Comparison of ENCODE assay signal across 8 cellular contexts in the genomic region with DNA sequence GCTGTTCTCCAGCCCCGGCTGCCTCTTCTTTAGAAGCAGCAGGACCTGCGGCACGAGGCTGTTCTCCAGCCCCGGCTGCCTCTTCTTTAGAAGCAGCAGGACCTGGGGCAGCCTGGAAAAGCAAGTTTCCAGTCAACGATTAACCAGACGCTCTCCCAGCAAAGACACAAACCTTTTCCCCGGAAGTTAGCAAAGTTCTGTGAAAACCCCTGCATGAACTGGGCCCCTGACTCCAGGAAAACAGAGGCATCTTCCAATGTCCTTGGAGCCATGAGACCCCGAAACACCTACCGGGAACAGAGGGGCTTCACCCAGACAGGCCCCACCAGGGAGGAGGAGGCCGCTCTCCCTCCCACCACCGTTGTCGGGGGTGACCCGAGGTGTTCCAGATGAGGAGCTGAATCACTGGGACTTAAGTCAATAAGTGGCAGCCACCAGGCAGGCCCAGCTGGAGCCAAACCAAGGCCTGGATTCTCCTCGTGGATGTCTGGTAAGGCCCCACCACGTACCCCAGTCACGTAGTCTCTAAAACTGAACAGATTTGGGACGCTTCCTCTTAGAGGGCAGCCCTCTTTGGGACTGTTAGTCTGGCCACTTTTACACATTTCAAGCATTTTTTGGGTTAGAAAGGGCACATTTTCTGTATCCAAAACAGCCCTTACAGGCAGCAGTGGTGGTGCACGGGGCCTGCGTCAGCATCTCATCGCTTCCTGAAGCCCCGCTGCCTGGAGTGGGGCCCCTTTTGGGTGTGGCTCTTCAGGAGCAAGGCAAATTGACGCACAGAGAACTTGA. TPM values are rescaled to one million over a fixed set of nuclear protein-coding genes. Genes with fewer than 3 reads are reported as not detected.
DNase-seq lines count a peak whose midpoint lies in the region; ATAC-seq and TF ChIP-seq lines count a peak whose summit lies in the region.

A gene with protein sequence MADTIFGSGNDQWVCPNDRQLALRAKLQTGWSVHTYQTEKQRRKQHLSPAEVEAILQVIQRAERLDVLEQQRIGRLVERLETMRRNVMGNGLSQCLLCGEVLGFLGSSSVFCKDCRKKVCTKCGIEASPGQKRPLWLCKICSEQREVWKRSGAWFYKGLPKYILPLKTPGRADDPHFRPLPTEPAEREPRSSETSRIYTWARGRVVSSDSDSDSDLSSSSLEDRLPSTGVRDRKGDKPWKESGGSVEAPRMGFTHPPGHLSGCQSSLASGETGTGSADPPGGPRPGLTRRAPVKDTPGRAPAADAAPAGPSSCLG (minus strand): TSS at position 387 of the 792 bp plus-strand sequence. CDS start 25,264 bp downstream, outside the sequence.

- H3K36me3 ChIP-seq in SK-N-SH (replicated peaks in 1 of 2; ENCODE audit: control insufficient read depth in 1 of 2, insufficient read depth in 2 of 2, low read length in 1 of 2) (no peaks in the 10 kb centered on the region), lower lobe of right lung (no peaks in the 10 kb centered on the region), uterus (no peaks in the 10 kb centered on the region)

- H4K20me1 ChIP-seq in SK-N-SH (ENCODE audit: insufficient read depth), result no peaks in the 10 kb centered on the region

- H3K9ac ChIP-seq in SK-N-SH, result no peak within 1 kb of the TSS

- no peak for TF ChIP-seq POLR2A in uterus (IDR thresholded peaks at IDR 0.05)

- no peaks in the 10 kb centered on the region for H3K79me2 ChIP-seq in SK-N-SH (ENCODE audit: insufficient read depth)

- H3K4me3 ChIP-seq in SK-N-SH (ENCODE audit: low read depth in 2 of 2, low read length in 1 of 2) (no peak within 1 kb of the TSS), cardiac fibroblast (replicated peaks in 1 of 2; ENCODE audit: low read depth in 2 of 2, low read length in 2 of 2) (no peak within 1 kb of the TSS), lower lobe of right lung (peak within 1 kb of the TSS; percentile 47), uterus (no peak within 1 kb of the TSS)

- no peak within 1 kb of the TSS for H3K4me3 Mint-ChIP-seq in activated naive CD4-positive, alpha-beta T cell treated with anti-CD3 and anti-CD28 coated beads for 36 hours

- CTCF ChIA-PET in SK-N-SH (lab: Yijun Ruan, JAX), result interaction anchor here (0.6 to 1.0 kb wide), 2 partner anchors 33 to 54 kb away, joined by 3 read pairs; no protein-coding TSS in a partner anchor
- CTCF ChIA-PET in activated naive CD4-positive, alpha-beta T cell treated with anti-CD3 and anti-CD28 coated beads for 36 hours (lab: Charles Lee), result no interaction called here

- intact Hi-C loops in lower lobe of right lung (cut with DNase I), result no loop called here
- intact Hi-C loops in uterus (cut with DNase I; ENCODE audit: low total_unique reads), result no loop called here
- intact Hi-C loops in activated naive CD4-positive, alpha-beta T cell treated with anti-CD3 and anti-CD28 coated beads for 36 hours (cut with micrococcal nuclease), result no loop called here

- no peaks in the 10 kb centered on the region for H3K36me3 Mint-ChIP-seq in activated naive CD4-positive, alpha-beta T cell treated with anti-CD3 and anti-CD28 coated beads for 36 hours (ENCODE audit: low read depth)

- ATAC-seq in SK-N-SH treated with all-trans-retinoic acid at 6 μM for 48 hours, result no peak
- peak; percentile 64 to 80 for ATAC-seq in lower lobe of right lung

- H3K27ac ChIP-seq in SK-N-SH (ENCODE audit: low read depth in 2 of 2, low read length in 1 of 2) (peak within 1 kb of the TSS in 1 of 2 experiments; percentile 53; a peak in 1 of 4 replicates), lower lobe of right lung (peak within 1 kb of the TSS; percentile 93), uterus (peak within 1 kb of the TSS; percentile 60 to 79)

- POLR2A ChIA-PET in SK-N-SH (lab: Yijun Ruan, JAX), result no interaction called here

- TF ChIP-seq RAD21 in SK-N-SH (IDR thresholded peaks at IDR 0.05; ENCODE audit: low read length), result no peak

- DNase-seq in SK-N-SH, result no peak
- peak; percentile 24 to 64 for DNase-seq in cardiac fibroblast (ENCODE audit: low read depth in 2 of 2)
- peak; percentile 87 for DNase-seq in lower lobe of right lung
- DNase-seq in uterus, result no peak
- no peak for DNase-seq in 8988T
- no peak for DNase-seq in activated naive CD4-positive, alpha-beta T cell treated with anti-CD3 and anti-CD28 coated beads for 36 hours
- DNase-seq in putamen (ENCODE audit: low spot score), result no peak

- H3K27ac Mint-ChIP-seq in activated naive CD4-positive, alpha-beta T cell treated with anti-CD3 and anti-CD28 coated beads for 36 hours, result no peak within 1 kb of the TSS

- 46% methylated on average over 16 of the region's 22 CpGs for WGBS in SK-N-SH (ENCODE audit: low lambda C conversion rate)

- H3K9me3 ChIP-seq in SK-N-SH (no peaks in the 10 kb centered on the region), lower lobe of right lung (no peaks in the 10 kb centered on the region), uterus (no peaks in the 10 kb centered on the region)

- H3K4me1 Mint-ChIP-seq in activated naive CD4-positive, alpha-beta T cell treated with anti-CD3 and anti-CD28 coated beads for 36 hours (ENCODE audit: low read depth), result no peaks in the 10 kb centered on the region

- H3K4me1 ChIP-seq in SK-N-SH (ENCODE audit: control insufficient read depth in 1 of 2, insufficient read depth in 2 of 2, low read depth in 1 of 2, low read length in 1 of 2), result peaks cover 0 to 25% of the 10 kb centered on the region in 2 experiments; a peak in 1 of 4 replicates
- H3K4me1 ChIP-seq in lower lobe of right lung, result peaks cover 74% of the 10 kb centered on the region
- H3K4me1 ChIP-seq in uterus, result no peaks in the 10 kb centered on the region

- TF ChIP-seq CTCF in SK-N-SH (IDR thresholded peaks at IDR 0.05) (no peak), cardiac fibroblast (IDR thresholded peaks at IDR 0.05; ENCODE audit: low read depth, low read length) (no peak), lower lobe of right lung (IDR thresholded peaks at IDR 0.05) (no peak), uterus (IDR thresholded peaks at IDR 0.05) (no peak)

- H3F3A ChIP-seq in SK-N-SH (replicated peaks; ENCODE audit: insufficient read depth), result no peaks in the 10 kb centered on the region

- no peaks in the 10 kb centered on the region for H3K9me2 ChIP-seq in SK-N-SH

- H3K27me3 ChIP-seq in SK-N-SH (ENCODE audit: insufficient read depth) (no peaks in the 10 kb centered on the region), lower lobe of right lung (ENCODE audit: low read depth) (no peaks in the 10 kb centered on the region), uterus (no peaks in the 10 kb centered on the region)

- peaks cover 5% of the 10 kb centered on the region for H3K9me3 Mint-ChIP-seq in activated naive CD4-positive, alpha-beta T cell treated with anti-CD3 and anti-CD28 coated beads for 36 hours

- H2AFZ ChIP-seq in SK-N-SH (ENCODE audit: low read depth), result no peak within 1 kb of the TSS

- TF ChIP-seq EP300 in SK-N-SH (IDR thresholded peaks at IDR 0.05; ENCODE audit: borderline replicate concordance in 1 of 2, low read depth in 1 of 2, low read length in 1 of 2), result no peak

- H3K27me3 Mint-ChIP-seq in activated naive CD4-positive, alpha-beta T cell treated with anti-CD3 and anti-CD28 coated beads for 36 hours (ENCODE audit: low read depth), result no peaks in the 10 kb centered on the region

- no peak within 1 kb of the TSS for H3K4me2 ChIP-seq in SK-N-SH

TF ChIP-seq in SK-N-SH treated with all-trans-retinoic acid at 6 μM for 48 hours, 23 proteins besides CTCF, POLR2A, EP300 and RAD21:
- TF ChIP-seq ZFP30 (CRISPR knock-in tag; IDR thresholded peaks at IDR 0.05) (0 out of 2 replicates have a peak, but pooled peaks have one; percentile 18), PPARA (CRISPR knock-in tag; IDR thresholded peaks at IDR 0.05; ENCODE audit: borderline replicate concordance) (no peak)

TF ChIP-seq in SK-N-SH, 30 proteins besides CTCF, POLR2A, EP300 and RAD21:
- TF ChIP-seq SMC3 (IDR thresholded peaks at IDR 0.05; ENCODE audit: low read depth, low read length) (no peak), ELF1 (IDR thresholded peaks at IDR 0.05) (no peak)

RNA-seq across cellular contexts. Expression of the gene that starts here (rescaled TPM):
- polyA plus RNA-seq in SK-N-SH (2012; rRNA removed), result 2.9 and 4.4 TPM in 2 replicates
- polyA plus RNA-seq in SK-N-SH (2012; cell fraction: cytosol; rRNA removed), result 1.8 and 2.5 TPM in 2 replicates
- 3.0 and 3.6 TPM in 2 replicates for polyA plus RNA-seq in SK-N-SH (2012; cell fraction: nucleus; rRNA removed)
- total RNA-seq in lower lobe of right lung (38.7 TPM), uterus (10 to 100 TPM in 3 of 4 donors, 1 to 10 TPM in 1; 9.9 to 44.7 (median 21.5) TPM)
- 1 to 10 TPM; 1.6 to 2.2 TPM for total RNA-seq in activated naive CD4-positive, alpha-beta T cell treated with anti-CD3 and anti-CD28 coated beads for 36 hours

Comparison
In these comparisons a context has a peak if more than half of its experiments do, and no peak if none do; other contexts are left out.
1. DNase-seq: peak in cardiac fibroblast (2 of 2) and lower lobe of right lung (single experiment); none in SK-N-SH (single experiment), uterus (0 of 2), 8988T (single experiment), activated naive CD4-positive, alpha-beta T cell treated with anti-CD3 and anti-CD28 coated beads for 36 hours (single experiment) and putamen (single experiment).